Comparison of ENCODE assay signal across 8 cellular contexts in genomic region chr4:73257995-73258667, GRCh38. TPM values are rescaled to one million over a fixed set of nuclear protein-coding genes. Genes with fewer than 3 reads are reported as not detected.
DNase-seq lines count a peak whose midpoint lies in the region; ATAC-seq and TF ChIP-seq lines count a peak whose summit lies in the region.

No MANE protein-coding gene starts in this region.

- H3K9me3 Mint-ChIP-seq in mesothelial cell of epicardium, result no peaks in the 10 kb centered on the region

- no peaks in the 10 kb centered on the region for H3K9me3 ChIP-seq in upper lobe of left lung

- H3K4me1 ChIP-seq in upper lobe of left lung, result peaks cover 24 to 59% (median 43%) of the 10 kb centered on the region in 4 donors

- TF ChIP-seq CTCF in mesothelial cell of epicardium (IDR thresholded peaks at IDR 0.05; ENCODE audit: unreplicated experiment) (no peak), upper lobe of left lung (IDR thresholded peaks at IDR 0.05) (peak in 4 of 6 experiments; percentile 14 to 40 (median 24))

- H3K36me3 Mint-ChIP-seq in mesothelial cell of epicardium, result peaks cover 3% of the 10 kb centered on the region

- TF ChIP-seq EP300 in upper lobe of left lung (IDR thresholded peaks at IDR 0.05), result no peak

- DNase-seq in NCI-H446 (lab: John Stamatoyannopoulos, UW) (peak; percentile 16 to 53), NCI-H446 treated with DMSO at 0.1 percent for 48 hours (lab: John Stamatoyannopoulos, UW) (no peak), SW480 (ENCODE audit: low spot score) (peak; percentile 20), mesothelial cell of epicardium (ENCODE audit: low spot score in 2 of 2, unreplicated experiment in 2 of 2) (peak in 1 of 2 experiments; percentile 42), upper lobe of left lung (peak in 1 of 2 donors; percentile 26)
- peak; percentile 3 for DNase-seq in effector CD4-positive, alpha-beta T cell

- peak overlapping the region; percentile 95 for H3K4me3 Mint-ChIP-seq in mesothelial cell of epicardium

- H3K27ac Mint-ChIP-seq in mesothelial cell of epicardium, result peak overlapping the region; percentile 100

- 1% methylated on average over 25 to 48 of the region's 54 CpGs for WGBS in upper lobe of left lung, 2 donors

- H3K27me3 Mint-ChIP-seq in mesothelial cell of epicardium (ENCODE audit: low read depth), result no peaks in the 10 kb centered on the region

- H3K27me3 ChIP-seq in upper lobe of left lung, result no peaks in the 10 kb centered on the region

- peaks cover 45% of the 10 kb centered on the region for H3K4me1 Mint-ChIP-seq in mesothelial cell of epicardium

- H3K27ac ChIP-seq in upper lobe of left lung, result peak overlapping the region; percentile 95 to 99 (median 98)

- ATAC-seq in GM19372 (IDR thresholded peaks at IDR 0.05; ENCODE audit: low read depth, unreplicated experiment) (peak; percentile 26), HG03354 (IDR thresholded peaks at IDR 0.05; ENCODE audit: poor library complexity, severe bottlenecking, unreplicated experiment) (peak; percentile 37), upper lobe of left lung (ENCODE audit: low FRiP score in 2 of 2) (peak; percentile 9 to 62)

- no peak for TF ChIP-seq POLR2A in upper lobe of left lung (IDR thresholded peaks at IDR 0.05)

- H3K4me3 ChIP-seq in upper lobe of left lung, result peak overlapping the region; percentile 64 to 93 (median 90)

- peaks cover 0 to 4% (median 0%) of the 10 kb centered on the region in 4 donors for H3K36me3 ChIP-seq in upper lobe of left lung

RNA-seq across cellular contexts. Expression of gene ANKRD17, which starts 0.5 kb away (rescaled TPM):
- total RNA-seq in mesothelial cell of epicardium, result 92.5 to 93.0 TPM (median 92.7 TPM) in 3 replicates
- total RNA-seq in upper lobe of left lung, result 100 to 1,000 TPM in 1 of 6 donors, 10 to 100 TPM in 5; 49.7 to 103 (median 61.2) TPM
